Comparison of ENCODE assay signal across 30 cellular contexts in the genomic region with DNA sequence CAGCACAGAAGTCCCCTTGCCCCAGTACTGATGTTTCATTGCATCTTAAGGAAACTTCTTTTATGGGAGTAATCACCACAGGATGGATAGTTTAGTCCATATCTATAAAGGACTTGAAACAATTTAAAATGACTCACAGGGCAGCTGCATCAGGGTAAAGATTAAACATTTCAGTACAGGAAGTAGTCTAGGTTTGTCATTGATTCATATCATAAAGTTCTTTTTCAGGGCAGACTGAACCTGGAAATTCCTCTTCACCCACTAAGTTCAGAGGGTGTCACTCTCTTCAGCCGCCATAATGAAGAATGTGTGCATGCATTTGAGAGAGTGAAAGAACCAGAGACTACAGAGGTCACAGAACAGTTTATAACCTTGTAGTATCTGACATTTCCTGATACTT.
DNase-seq lines count a peak whose midpoint lies in the region; ATAC-seq, FAIRE-seq and TF ChIP-seq lines count a peak whose summit lies in the region.
"Had no signal": no experiment of that assay in that cellular context is flagged by ENCODE, and none has a peak within 500 bp of the region (broad histone marks: within the 10 kb centered on the region; RNA-seq: fewer than 3 reads in every experiment).

No MANE protein-coding gene starts in this region.

- in situ Hi-C loops in IMR-90 (cut with MboI; ENCODE audit: low sequenced_read_pairs) = no loop called here

- no peak for TF ChIP-seq POLR2A in A549 (IDR thresholded peaks at IDR 0.05; ENCODE audit: low read length)
- TF ChIP-seq POLR2A in IMR-90 (IDR thresholded peaks at IDR 0.05; ENCODE audit: low read depth, low read length) = no peak

- no peaks in the 10 kb centered on the region for H3K9me3 ChIP-seq in A549
- no peaks in the 10 kb centered on the region for H3K9me3 ChIP-seq in IMR-90 (ENCODE audit: control insufficient read depth, insufficient read depth, low read length)
- no peaks in the 10 kb centered on the region for H3K9me3 ChIP-seq in CD8-positive, alpha-beta memory T cell (ENCODE audit: low read length)
- H3K9me3 ChIP-seq: BE2C, breast epithelium, left lung, vagina had no signal

- H3K4me2 ChIP-seq in A549 (0 out of 3 replicates have a peak overlapping the region, but pooled peaks have one; percentile 5), IMR-90 (ENCODE audit: low read depth, low read length) (no peak overlapping the region)

- H2BK15ac ChIP-seq in IMR-90 (ENCODE audit: low read depth, low read length) = no peak overlapping the region

- no peak overlapping the region for H2AK9ac ChIP-seq in IMR-90 (replicated peaks; ENCODE audit: low read depth, low read length, poor library complexity)

- H3K9ac ChIP-seq in IMR-90 (ENCODE audit: low read depth, low read length) = no peak overlapping the region

- no peak overlapping the region for H3K14ac ChIP-seq in IMR-90 (replicated peaks; ENCODE audit: low read depth, low read length)

- H3K27me3 ChIP-seq in IMR-90 (ENCODE audit: control insufficient read depth, insufficient read depth, low read length) = no peaks in the 10 kb centered on the region
- H3K27me3 ChIP-seq in CD8-positive, alpha-beta memory T cell (ENCODE audit: insufficient read depth, low read length, poor library complexity, severe bottlenecking) = no peaks in the 10 kb centered on the region
- H3K27me3 ChIP-seq: BE2C, breast epithelium, left lung, vagina had no signal

- CTCF ChIA-PET in A549 (lab: Yijun Ruan, JAX) (interaction anchor here (1.1 kb wide), 1 partner anchor 12 kb away, joined by 3 read pairs; no protein-coding TSS in a partner anchor), IMR-90 (lab: Yijun Ruan, JAX) (no interaction called here)
- CTCF ChIA-PET in CD8-positive, alpha-beta memory T cell (lab: Charles Lee) = no interaction called here

- ATAC-seq in A549 (no peak), IMR-90 (ENCODE audit: low read depth) (peak; percentile 60)
- ATAC-seq: activated T-helper 17 cell treated with anti-CD3 and anti-CD28 coated beads, Interleukin-2, amount 50 U/mL, for 72 hours; left lung; naive thymus-derived CD4-positive, alpha-beta T cell; stimulated activated naive CD8-positive, alpha-beta T cell treated with anti-CD3 and anti-CD28 coated beads, Interleukin-15, amount 100 ng/mL, for 72 hours had no signal

- H3K4me1 ChIP-seq in A549 (no peaks in the 10 kb centered on the region), IMR-90 (ENCODE audit: control insufficient read depth, insufficient read depth, low read length) (no peaks in the 10 kb centered on the region)
- H3K4me1 ChIP-seq in CD8-positive, alpha-beta memory T cell (ENCODE audit: insufficient read depth, low read length) = no peaks in the 10 kb centered on the region
- H3K4me1 ChIP-seq: BE2C, breast epithelium, left lung, vagina had no signal

- H4K91ac ChIP-seq in IMR-90 (ENCODE audit: insufficient read depth, low read depth, low read length) = no peak overlapping the region

- POLR2A ChIA-PET in A549 (lab: Yijun Ruan, JAX) (no interaction called here), IMR-90 (lab: Charles Lee; ENCODE audit: unreplicated experiment) (no interaction called here)
- POLR2A ChIA-PET in CD8-positive, alpha-beta memory T cell (lab: Charles Lee) = no interaction called here

- no peak overlapping the region for H3K4me3 Mint-ChIP-seq in CD8-positive, alpha-beta memory T cell
- H3K4me3 Mint-ChIP-seq: activated B cell treated with CpG ODN at 0.5 μM for 24 hours; activated naive CD4-positive, alpha-beta T cell treated with anti-CD3 and anti-CD28 coated beads, Interleukin-2, amount 50 U/mL, for 24 hours; activated T-helper 17 cell treated with anti-CD3 and anti-CD28 coated beads, Interleukin-2, amount 50 U/mL, for 72 hours; naive thymus-derived CD4-positive, alpha-beta T cell; stimulated activated naive CD8-positive, alpha-beta T cell treated with anti-CD3 and anti-CD28 coated beads, Interleukin-15, amount 100 ng/mL, for 72 hours had no signal

- H2BK5ac ChIP-seq in IMR-90 (ENCODE audit: low read depth, low read length, poor library complexity, severe bottlenecking) = no peak overlapping the region

- H3K9me1 ChIP-seq in IMR-90 (ENCODE audit: insufficient read depth, low read length) = no peaks in the 10 kb centered on the region

- H3K18ac ChIP-seq in IMR-90 (ENCODE audit: low read depth, low read length) = no peak overlapping the region

- TF ChIP-seq RAD21 in A549 (conservative IDR thresholded peaks at IDR 0.05 in 1 of 2, IDR thresholded peaks at IDR 0.05 in 1 of 2) (no peak), IMR-90 (IDR thresholded peaks at IDR 0.05; ENCODE audit: low read length) (no peak)

- no peak overlapping the region for H3K4ac ChIP-seq in IMR-90 (ENCODE audit: low read depth, low read length)

- H2BK20ac ChIP-seq in IMR-90 (ENCODE audit: low read depth, low read length) = no peak overlapping the region

- no peak overlapping the region for H2BK120ac ChIP-seq in IMR-90 (ENCODE audit: low read depth, low read length)

- TF ChIP-seq EP300 in A549 (IDR thresholded peaks at IDR 0.05) = no peak

- H3K27ac Mint-ChIP-seq in CD8-positive, alpha-beta memory T cell = no peak overlapping the region
- H3K27ac Mint-ChIP-seq: activated B cell treated with CpG ODN at 0.5 μM for 24 hours; activated naive CD4-positive, alpha-beta T cell treated with anti-CD3 and anti-CD28 coated beads, Interleukin-2, amount 50 U/mL, for 24 hours; activated T-helper 17 cell treated with anti-CD3 and anti-CD28 coated beads, Interleukin-2, amount 50 U/mL, for 72 hours; naive thymus-derived CD4-positive, alpha-beta T cell; stimulated activated naive CD8-positive, alpha-beta T cell treated with anti-CD3 and anti-CD28 coated beads, Interleukin-15, amount 100 ng/mL, for 72 hours had no signal

- no peak overlapping the region for H4K8ac ChIP-seq in IMR-90 (ENCODE audit: low read depth in 2 of 2, low read length in 2 of 2)

- peaks cover 0 to 13% (median 3%) of the 10 kb centered on the region in 5 donors for H3K9me3 Mint-ChIP-seq in CD8-positive, alpha-beta memory T cell

- intact Hi-C loops in IMR-90 (cut with micrococcal nuclease) (no loop called here), posterior vena cava (cut with DNase I) (no loop called here)

- FAIRE-seq in A549 (lab: Jason Lieb, UNC) = no peak
- FAIRE-seq: colon, frontal cortex had no signal

- no peak overlapping the region for H3K23ac ChIP-seq in IMR-90 (ENCODE audit: low read depth, low read length)

- H3K27ac ChIP-seq in A549 = no peak overlapping the region
- no peak overlapping the region for H3K27ac ChIP-seq in IMR-90 (ENCODE audit: insufficient read depth, low read length)
- no peak overlapping the region for H3K27ac ChIP-seq in CD8-positive, alpha-beta memory T cell (ENCODE audit: low read depth, low read length)
- H3K27ac ChIP-seq: breast epithelium, left lung, vagina had no signal

- H3K27me3 Mint-ChIP-seq in CD8-positive, alpha-beta memory T cell = peaks cover 0 to 3% of the 10 kb centered on the region in 2 donors
- H3K27me3 Mint-ChIP-seq: activated B cell treated with CpG ODN at 0.5 μM for 24 hours; activated T-helper 17 cell treated with anti-CD3 and anti-CD28 coated beads, Interleukin-2, amount 50 U/mL, for 72 hours; stimulated activated naive CD8-positive, alpha-beta T cell treated with anti-CD3 and anti-CD28 coated beads, Interleukin-15, amount 100 ng/mL, for 72 hours had no signal

- no peaks in the 10 kb centered on the region for H3K36me3 ChIP-seq in IMR-90 (ENCODE audit: control insufficient read depth, insufficient read depth, low read length)
- H3K36me3 ChIP-seq in CD8-positive, alpha-beta memory T cell (ENCODE audit: insufficient read depth, low read length) = no peaks in the 10 kb centered on the region
- H3K36me3 ChIP-seq: BE2C, breast epithelium, left lung, vagina had no signal

- no peak overlapping the region for H2AFZ ChIP-seq in IMR-90 (replicated peaks; ENCODE audit: low read length, poor library complexity)

- TF ChIP-seq CTCF in A549 (IDR thresholded peaks at IDR 0.05) (no peak), IMR-90 (conservative IDR thresholded peaks at IDR 0.05; ENCODE audit: low read depth, low read length) (no peak), cardiac fibroblast (IDR thresholded peaks at IDR 0.05; ENCODE audit: low read depth, low read length) (no peak)

- DNase-seq in A549 (ENCODE audit: low read depth in 1 of 2, low spot score in 1 of 2) (no peak), IMR-90 (peak; percentile 67), cardiac fibroblast (ENCODE audit: low read depth in 2 of 2) (peak; percentile 30 to 47), kidney tubule cell (ENCODE audit: low spot score) (peak; percentile 63), HuH-7.5 (ENCODE audit: low spot score) (no peak), H4 (ENCODE audit: low spot score) (no peak), posterior vena cava (ENCODE audit: low spot score) (no peak)
- no peak for DNase-seq in CD8-positive, alpha-beta memory T cell
- DNase-seq: activated B cell treated with CpG ODN at 0.5 μM for 24 hours; amygdala; BE2C; effector CD8-positive, alpha-beta T cell; erythroblast; HCEC 1CT; left lung; naive thymus-derived CD4-positive, alpha-beta T cell; NCI-H146; NCI-H446 treated with DMSO at 0.1 percent for 48 hours; occipital lobe; SHP77; stimulated activated CD8-positive, alpha-beta memory T cell treated with anti-CD3 and anti-CD28 coated beads, Interleukin-4, amount 100 ng/mL, for 48 hours; stimulated activated naive CD8-positive, alpha-beta T cell treated with anti-CD3 and anti-CD28 coated beads, Interleukin-15, amount 100 ng/mL, for 72 hours; SW 1271 had no signal

- 97% methylated on average over 1 of the region's 1 CpG for WGBS in A549 (ENCODE audit: missing lambda C conversion rate)
- WGBS in IMR-90 (ENCODE audit: extremely low coverage in 2 of 2, insufficient read length in 1 of 2), 2 experiments = no CpG with 5 or more reads among the region's 1 CpG

- H3K4me3 ChIP-seq in A549 (no peak overlapping the region), IMR-90 (ENCODE audit: insufficient read depth, low read depth, low read length) (no peak overlapping the region), cardiac fibroblast (replicated peaks in 1 of 2; ENCODE audit: low read depth in 2 of 2, low read length in 2 of 2) (no peak overlapping the region)
- H3K4me3 ChIP-seq in CD8-positive, alpha-beta memory T cell (ENCODE audit: low read length) = no peak overlapping the region
- H3K4me3 ChIP-seq: breast epithelium, left lung, skin epidermis, vagina had no signal

- dilution Hi-C loops in IMR-90 (cut with HindIII; ENCODE audit: low sequenced_read_pairs, unreplicated experiment) = no loop called here

- H3K56ac ChIP-seq in IMR-90 (ENCODE audit: extremely low read depth, insufficient read depth, low read length) = no peak overlapping the region

- no peak overlapping the region for H4K5ac ChIP-seq in IMR-90 (ENCODE audit: low read depth, low read length)

- H2AK5ac ChIP-seq in IMR-90 (ENCODE audit: low read depth, low read length) = no peak overlapping the region

- no peaks in the 10 kb centered on the region for H3K79me1 ChIP-seq in IMR-90 (ENCODE audit: low read depth in 1 of 2, low read length in 2 of 2)

- BruUV-seq in IMR-90 (replicated peaks; lab: Mats Ljungman, UMichigan) = no TSS peak

- no peaks in the 10 kb centered on the region for H4K20me1 ChIP-seq in IMR-90 (ENCODE audit: insufficient read depth, low read length)

- no peaks in the 10 kb centered on the region for H3K4me1 Mint-ChIP-seq in CD8-positive, alpha-beta memory T cell
- H3K4me1 Mint-ChIP-seq: activated B cell treated with CpG ODN at 0.5 μM for 24 hours; activated naive CD4-positive, alpha-beta T cell treated with anti-CD3 and anti-CD28 coated beads, Interleukin-2, amount 50 U/mL, for 24 hours; activated T-helper 17 cell treated with anti-CD3 and anti-CD28 coated beads, Interleukin-2, amount 50 U/mL, for 72 hours; naive thymus-derived CD4-positive, alpha-beta T cell; stimulated activated naive CD8-positive, alpha-beta T cell treated with anti-CD3 and anti-CD28 coated beads, Interleukin-15, amount 100 ng/mL, for 72 hours had no signal

- H3K36me3 Mint-ChIP-seq in CD8-positive, alpha-beta memory T cell = no peaks in the 10 kb centered on the region
- H3K36me3 Mint-ChIP-seq: activated naive CD4-positive, alpha-beta T cell treated with anti-CD3 and anti-CD28 coated beads, Interleukin-2, amount 50 U/mL, for 24 hours; naive thymus-derived CD4-positive, alpha-beta T cell had no signal

Comparison
In these comparisons a context has a peak if more than half of its experiments do, and no peak if none do; other contexts are left out.
1. DNase-seq: peak in IMR-90 (single experiment), cardiac fibroblast (2 of 2) and kidney tubule cell (single experiment); none in A549 (0 of 2), HuH-7.5 (single experiment), CD8-positive, alpha-beta memory T cell (0 of 5), H4 (single experiment) and posterior vena cava (single experiment).